ENCODE assay signal across 1 cellular context in the genomic region with DNA sequence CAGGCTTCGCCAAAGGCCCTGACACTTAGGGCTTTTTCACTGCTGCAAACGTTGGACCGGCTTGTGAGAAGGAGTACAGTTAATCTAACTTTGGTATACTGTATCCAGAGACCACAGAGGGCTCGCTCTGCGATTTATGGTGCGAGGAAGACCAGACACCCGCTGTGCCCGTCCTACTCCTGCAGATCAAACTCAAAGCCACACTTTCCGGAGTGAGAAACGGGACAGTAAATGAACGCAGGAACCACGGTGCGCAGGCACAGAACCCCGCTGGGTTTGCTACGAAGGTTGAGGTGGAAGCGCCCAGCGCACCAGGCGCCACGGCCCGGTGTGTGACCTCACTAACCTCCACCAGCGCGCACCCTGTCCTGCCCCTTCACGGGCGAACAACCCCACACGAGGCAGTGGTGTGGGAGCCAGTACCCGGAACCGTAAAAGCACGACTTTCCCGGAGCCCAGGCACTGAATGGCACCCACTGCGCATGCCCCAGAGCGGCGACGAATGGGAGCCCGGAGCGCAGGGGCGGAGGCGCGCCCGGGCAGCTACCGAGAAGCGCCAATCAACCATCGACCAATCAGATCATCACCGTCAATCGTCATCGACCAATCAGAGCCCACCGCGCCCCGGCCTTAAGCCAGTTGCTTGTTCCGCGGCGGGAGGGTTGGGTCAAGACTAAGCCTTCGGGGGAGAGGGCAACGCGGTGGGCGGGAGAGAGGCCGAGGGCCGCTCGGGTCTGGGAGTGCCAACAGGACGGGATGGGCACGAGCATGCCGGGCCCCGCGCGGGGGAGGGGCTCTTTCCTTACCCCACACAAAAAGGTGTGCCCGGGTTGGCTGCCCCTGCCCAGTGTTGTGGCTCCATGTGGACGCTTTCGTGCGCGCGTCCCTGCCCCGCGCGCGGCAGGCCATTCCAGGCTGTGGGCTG.
TF ChIP-seq lines count a peak whose summit lies in the region.

No MANE protein-coding gene starts in this region.

TF ChIP-seq in K562, 482 proteins besides CTCF, POLR2A, EP300 and RAD21 (continued from another document):
- TF ChIP-seq ETV5 (CRISPR knock-in tag; IDR thresholded peaks at IDR 0.05; ENCODE audit: low read depth) = no peak
- no peak for TF ChIP-seq ZNF445 (CRISPR knock-in tag; IDR thresholded peaks at IDR 0.05; ENCODE audit: low read depth)
- no peak for TF ChIP-seq ZNF668 (CRISPR knock-in tag; IDR thresholded peaks at IDR 0.05)
- no peak for TF ChIP-seq TGIF2 (CRISPR knock-in tag; IDR thresholded peaks at IDR 0.05)
- TF ChIP-seq XRCC3 (IDR thresholded peaks at IDR 0.05) = no peak
- TF ChIP-seq TCF7 (IDR thresholded peaks at IDR 0.05; ENCODE audit: borderline replicate concordance) = no peak
- peak; percentile 54; the same call in 1 of the 2 replicates for TF ChIP-seq PML (IDR thresholded peaks at IDR 0.05; ENCODE audit: low read length)
- TF ChIP-seq, protein P1, sequence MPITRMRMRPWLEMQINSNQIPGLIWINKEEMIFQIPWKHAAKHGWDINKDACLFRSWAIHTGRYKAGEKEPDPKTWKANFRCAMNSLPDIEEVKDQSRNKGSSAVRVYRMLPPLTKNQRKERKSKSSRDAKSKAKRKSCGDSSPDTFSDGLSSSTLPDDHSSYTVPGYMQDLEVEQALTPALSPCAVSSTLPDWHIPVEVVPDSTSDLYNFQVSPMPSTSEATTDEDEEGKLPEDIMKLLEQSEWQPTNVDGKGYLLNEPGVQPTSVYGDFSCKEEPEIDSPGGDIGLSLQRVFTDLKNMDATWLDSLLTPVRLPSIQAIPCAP (CRISPR knock-in tag; IDR thresholded peaks at IDR 0.05; ENCODE audit: borderline replicate concordance) = no peak
- TF ChIP-seq, protein P2, sequence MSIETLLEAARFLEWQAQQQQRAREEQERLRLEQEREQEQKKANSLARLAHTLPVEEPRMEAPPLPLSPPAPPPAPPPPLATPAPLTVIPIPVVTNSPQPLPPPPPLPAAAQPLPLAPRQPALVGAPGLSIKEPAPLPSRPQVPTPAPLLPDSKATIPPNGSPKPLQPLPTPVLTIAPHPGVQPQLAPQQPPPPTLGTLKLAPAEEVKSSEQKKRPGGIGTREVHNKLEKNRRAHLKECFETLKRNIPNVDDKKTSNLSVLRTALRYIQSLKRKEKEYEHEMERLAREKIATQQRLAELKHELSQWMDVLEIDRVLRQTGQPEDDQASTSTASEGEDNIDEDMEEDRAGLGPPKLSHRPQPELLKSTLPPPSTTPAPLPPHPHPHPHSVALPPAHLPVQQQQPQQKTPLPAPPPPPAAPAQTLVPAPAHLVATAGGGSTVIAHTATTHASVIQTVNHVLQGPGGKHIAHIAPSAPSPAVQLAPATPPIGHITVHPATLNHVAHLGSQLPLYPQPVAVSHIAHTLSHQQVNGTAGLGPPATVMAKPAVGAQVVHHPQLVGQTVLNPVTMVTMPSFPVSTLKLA (conservative IDR thresholded peaks at IDR 0.05) = peak in 1 of 2 experiments; percentile 58; a peak in 2 of 4 replicates
- TF ChIP-seq FOXA3 (CRISPR knock-in tag; conservative IDR thresholded peaks at IDR 0.05 in 1 of 2, IDR thresholded peaks at IDR 0.05 in 1 of 2) = no peak
